Comparison of ENCODE assay signal across 30 cellular contexts in the genomic region with DNA sequence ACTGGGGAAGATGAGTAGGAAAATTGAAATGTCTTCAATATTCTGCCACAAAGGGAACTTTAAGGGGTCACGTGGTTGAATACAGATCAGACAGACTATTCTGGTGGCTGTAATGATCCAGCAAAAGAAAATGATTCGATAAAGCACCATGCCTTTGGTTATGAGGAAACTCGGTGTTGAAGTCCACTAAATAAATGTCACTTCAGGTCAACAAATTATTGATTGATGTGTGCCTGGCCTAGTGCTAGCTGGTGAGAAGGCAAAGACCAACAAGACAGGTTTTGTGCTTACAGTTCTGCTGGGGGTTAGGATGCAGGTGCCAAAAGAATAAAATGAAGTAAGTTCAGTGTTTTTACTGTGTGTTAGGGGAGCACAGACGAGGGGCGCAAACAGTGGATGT.
"Had no signal": no experiment of that assay in that cellular context is flagged by ENCODE, and none has a peak within 500 bp of the region (broad histone marks: within the 10 kb centered on the region; RNA-seq: fewer than 3 reads in every experiment).

No MANE protein-coding gene starts in this region.

- H3K36me3 Mint-ChIP-seq: natural killer cell had no signal

- H3K27ac ChIP-seq: neural progenitor cell, ovary, parathyroid adenoma, psoas muscle, skin epidermis, suprapubic skin, testis, tibial artery, transverse colon, upper lobe of right lung, uterus had no signal

- H3K4me3 ChIP-seq: neural progenitor cell, ovary, psoas muscle, skin epidermis, smooth muscle cell, suprapubic skin, testis, tibial artery, transverse colon, upper lobe of right lung, uterus had no signal

- H3K4me2 ChIP-seq: neural progenitor cell, smooth muscle cell had no signal

- H3K79me2 ChIP-seq: parathyroid adenoma had no signal

- H3K9ac ChIP-seq: neural progenitor cell, parathyroid adenoma had no signal

- ATAC-seq: naive thymus-derived CD4-positive, alpha-beta T cell; natural killer cell; psoas muscle; right cardiac atrium; sciatic nerve; stimulated activated effector memory CD8-positive, alpha-beta T cell treated with anti-CD3 and anti-CD28 coated beads, Interleukin-12 subunit alpha, Interleukin-12 subunit beta, amount 100 ng/mL, for 72 hours; stimulated activated naive CD8-positive, alpha-beta T cell treated with anti-CD3 and anti-CD28 coated beads, Interleukin-15, amount 100 ng/mL, for 72 hours; stimulated activated naive CD8-positive, alpha-beta T cell treated with anti-CD3 and anti-CD28 coated beads, Interleukin-15, Interleukin-2, amounts not matched to agents 100 U/mL and 50 U/mL, for 24 hours; upper lobe of right lung had no signal

- H3K27me3 ChIP-seq: neural progenitor cell, ovary, suprapubic skin, testis, tibial artery, transverse colon, upper lobe of right lung, uterus had no signal

- H3K27ac Mint-ChIP-seq: natural killer cell; nephron; neural progenitor cell; progenitor cell of endocrine pancreas; stimulated activated effector memory CD8-positive, alpha-beta T cell treated with anti-CD3 and anti-CD28 coated beads, Interleukin-12 subunit alpha, Interleukin-12 subunit beta, amount 100 ng/mL, for 72 hours; stimulated activated naive CD8-positive, alpha-beta T cell treated with anti-CD3 and anti-CD28 coated beads, Interleukin-15, amount 100 ng/mL, for 72 hours; type B pancreatic cell had no signal

- H3K27me3 Mint-ChIP-seq: naive thymus-derived CD4-positive, alpha-beta T cell; progenitor cell of endocrine pancreas; stimulated activated naive CD8-positive, alpha-beta T cell treated with anti-CD3 and anti-CD28 coated beads, Interleukin-15, amount 100 ng/mL, for 72 hours; type B pancreatic cell had no signal

- H3K4me3 Mint-ChIP-seq: naive thymus-derived CD4-positive, alpha-beta T cell; natural killer cell; nephron; neural progenitor cell; stimulated activated effector memory CD8-positive, alpha-beta T cell treated with anti-CD3 and anti-CD28 coated beads, Interleukin-12 subunit alpha, Interleukin-12 subunit beta, amount 100 ng/mL, for 72 hours; stimulated activated naive CD8-positive, alpha-beta T cell treated with anti-CD3 and anti-CD28 coated beads, Interleukin-15, amount 100 ng/mL, for 72 hours; type B pancreatic cell had no signal

- H3K9me3 Mint-ChIP-seq: natural killer cell; stimulated activated effector memory CD8-positive, alpha-beta T cell treated with anti-CD3 and anti-CD28 coated beads, Interleukin-12 subunit alpha, Interleukin-12 subunit beta, amount 100 ng/mL, for 72 hours; stimulated activated naive CD8-positive, alpha-beta T cell treated with anti-CD3 and anti-CD28 coated beads, Interleukin-15, amount 100 ng/mL, for 72 hours; type B pancreatic cell had no signal

- H3K36me3 ChIP-seq: neural progenitor cell, ovary, suprapubic skin, transverse colon, uterus had no signal

- H2AFZ ChIP-seq: neural progenitor cell, parathyroid adenoma had no signal

- H3K9me3 ChIP-seq: ovary, psoas muscle, suprapubic skin, testis, tibial artery, transverse colon, upper lobe of right lung, uterus had no signal

- H3K4me1 Mint-ChIP-seq: natural killer cell; nephron; neural progenitor cell; stimulated activated effector memory CD8-positive, alpha-beta T cell treated with anti-CD3 and anti-CD28 coated beads, Interleukin-12 subunit alpha, Interleukin-12 subunit beta, amount 100 ng/mL, for 72 hours; stimulated activated naive CD8-positive, alpha-beta T cell treated with anti-CD3 and anti-CD28 coated beads, Interleukin-15, amount 100 ng/mL, for 72 hours had no signal

- H3K4me1 ChIP-seq: neural progenitor cell, parathyroid adenoma, psoas muscle, suprapubic skin, testis, tibial artery, transverse colon, upper lobe of right lung, uterus had no signal

- DNase-seq: naive thymus-derived CD4-positive, alpha-beta T cell; natural killer cell; occipital lobe; ovary; posterior cingulate gyrus; psoas muscle; right cardiac atrium; stimulated activated CD4-positive, alpha-beta T cell treated with anti-CD3 and anti-CD28 coated beads, Interleukin-15, amount 100 ng/mL, for 24 hours; stimulated activated CD4-positive, alpha-beta T cell treated with anti-CD3 and anti-CD28 coated beads, Interleukin-2, amount 100 ng/mL, for 24 hours; stimulated activated CD4-positive, alpha-beta T cell treated with anti-CD3 and anti-CD28 coated beads, Interleukin-2, amount 100 ng/mL, for 48 hours; stimulated activated CD4-positive, alpha-beta T cell treated with anti-CD3 and anti-CD28 coated beads, Interleukin-4, amount 100 ng/mL, for 24 hours; stimulated activated naive CD4-positive, alpha-beta T cell; stimulated activated naive CD8-positive, alpha-beta T cell treated with anti-CD3 and anti-CD28 coated beads, Interleukin-15, amount 100 ng/mL, for 72 hours; stimulated activated naive CD8-positive, alpha-beta T cell treated with anti-CD3 and anti-CD28 coated beads, Interleukin-15, Interleukin-2, amounts not matched to agents 100 U/mL and 50 U/mL, for 24 hours; substantia nigra; testis; tibial artery; transverse colon; upper lobe of right lung; uterus had no signal
